ENCODE assay signal across 17 cellular contexts in genomic region chr18:63183263-63183662, GRCh38.
DNase-seq lines count a peak whose midpoint lies in the region; ATAC-seq and TF ChIP-seq lines count a peak whose summit lies in the region.
"Had no signal": no experiment of that assay in that cellular context is flagged by ENCODE, and none has a peak within 500 bp of the region (broad histone marks: within the 10 kb centered on the region; RNA-seq: fewer than 3 reads in every experiment).

No MANE protein-coding gene starts in this region.

- no peaks in the 10 kb centered on the region for H3K27me3 ChIP-seq in BLaER1 treated with 17β-estradiol and CSF1 and Interleukin-3, amounts not matched to agents 10 nM and 100 nM
- H3K27me3 ChIP-seq in DND-41 (ENCODE audit: insufficient read depth, low read length, poor library complexity): no peaks in the 10 kb centered on the region
- H3K27me3 ChIP-seq in naive thymus-derived CD4-positive, alpha-beta T cell (ENCODE audit: control insufficient read depth in 2 of 2, insufficient read depth in 2 of 2, low read length in 2 of 2): no peaks in the 10 kb centered on the region

- no peaks in the 10 kb centered on the region for H3K27me3 Mint-ChIP-seq in activated CD4-positive, alpha-beta memory T cell treated with anti-CD3 and anti-CD28 coated beads for 36 hours
- H3K27me3 Mint-ChIP-seq in naive thymus-derived CD4-positive, alpha-beta T cell: no peaks in the 10 kb centered on the region
- peaks cover 0 to 3% (median 0%) of the 10 kb centered on the region in 3 donors for H3K27me3 Mint-ChIP-seq in immature natural killer cell (ENCODE audit: low read depth in 3 of 3)
- peaks cover 14% of the 10 kb centered on the region for H3K27me3 Mint-ChIP-seq in nephron progenitor cell (ENCODE audit: low read depth, poor library complexity)

- no peaks in the 10 kb centered on the region for H3K9me3 ChIP-seq in BLaER1 treated with 17β-estradiol and CSF1 and Interleukin-3, amounts not matched to agents 10 nM and 100 nM (replicated peaks in 1 of 11)
- no peaks in the 10 kb centered on the region for H3K9me3 ChIP-seq in DND-41 (ENCODE audit: insufficient read depth, low read length, severe bottlenecking)
- H3K9me3 ChIP-seq in naive thymus-derived CD4-positive, alpha-beta T cell (ENCODE audit: control insufficient read depth in 2 of 3, low read length in 3 of 3): no peaks in the 10 kb centered on the region

- CTCF ChIA-PET in activated CD4-positive, alpha-beta memory T cell treated with anti-CD3 and anti-CD28 coated beads for 36 hours (lab: Charles Lee): no interaction called here
- CTCF ChIA-PET in naive thymus-derived CD4-positive, alpha-beta T cell (lab: Charles Lee): no interaction called here

- H3K4me1 Mint-ChIP-seq in activated CD4-positive, alpha-beta memory T cell treated with anti-CD3 and anti-CD28 coated beads for 36 hours (ENCODE audit: low read depth): peaks cover 89% of the 10 kb centered on the region
- H3K4me1 Mint-ChIP-seq in naive thymus-derived CD4-positive, alpha-beta T cell: peaks cover 50 to 86% (median 75%) of the 10 kb centered on the region in 7 donors
- H3K4me1 Mint-ChIP-seq in immature natural killer cell (peaks cover 28 to 35% of the 10 kb centered on the region in 2 donors), nephron progenitor cell (peaks cover 84% of the 10 kb centered on the region)

- H3K36me3 Mint-ChIP-seq in activated CD4-positive, alpha-beta memory T cell treated with anti-CD3 and anti-CD28 coated beads for 36 hours: peaks cover 6% of the 10 kb centered on the region
- H3K36me3 Mint-ChIP-seq in naive thymus-derived CD4-positive, alpha-beta T cell: peaks cover 0 to 35% (median 11%) of the 10 kb centered on the region in 5 donors
- H3K36me3 Mint-ChIP-seq in immature natural killer cell (peaks cover 0 to 10% (median 0%) of the 10 kb centered on the region in 3 donors), nephron progenitor cell (ENCODE audit: low read depth) (no peaks in the 10 kb centered on the region)

- H3K27ac ChIP-seq in BLaER1 treated with 17β-estradiol and CSF1 and Interleukin-3, amounts not matched to agents 10 nM and 100 nM: peak overlapping the region in 9 of 11 experiments; percentile 12 to 94 (median 53); a peak in 15 of 22 replicates
- H3K27ac ChIP-seq in DND-41 (ENCODE audit: low read length): peak overlapping the region; percentile 43; the same call in 1 of the 2 replicates
- H3K27ac ChIP-seq in naive thymus-derived CD4-positive, alpha-beta T cell (ENCODE audit: low read depth, low read length): no peak overlapping the region
- H3K27ac ChIP-seq: WERI-Rb-1 had no signal

- TF ChIP-seq CTCF in DND-41 (IDR thresholded peaks at IDR 0.05; ENCODE audit: borderline replicate concordance, extremely low read depth, low read length, poor library complexity, severe bottlenecking) (no peak), nephron progenitor cell (IDR thresholded peaks at IDR 0.05) (no peak)

- POLR2A ChIA-PET in activated CD4-positive, alpha-beta memory T cell treated with anti-CD3 and anti-CD28 coated beads for 36 hours (lab: Charles Lee): no interaction called here
- POLR2A ChIA-PET in naive thymus-derived CD4-positive, alpha-beta T cell (lab: Charles Lee): interaction anchor here (1.1 to 7.2 kb wide), 5 partner anchors 12 to 86 kb away, joined by 3 to 52 read pairs (median 6); no protein-coding TSS in a partner anchor

- H3K4me2 ChIP-seq in BLaER1 treated with 17β-estradiol and CSF1 and Interleukin-3, amounts not matched to agents 10 nM and 100 nM: peak overlapping the region; percentile 67 to 90 (median 81)
- H3K4me2 ChIP-seq in DND-41 (ENCODE audit: insufficient read depth, low read length): no peak overlapping the region

- peaks cover 0 to 13% (median 0%) of the 10 kb centered on the region in 11 experiments; a peak in 3 of 22 replicates for H4K20me1 ChIP-seq in BLaER1 treated with 17β-estradiol and CSF1 and Interleukin-3, amounts not matched to agents 10 nM and 100 nM
- H4K20me1 ChIP-seq in DND-41 (ENCODE audit: insufficient read depth, low read length): peaks cover 27% of the 10 kb centered on the region

- H3K4me3 Mint-ChIP-seq in activated CD4-positive, alpha-beta memory T cell treated with anti-CD3 and anti-CD28 coated beads for 36 hours: no peak overlapping the region
- H3K4me3 Mint-ChIP-seq in naive thymus-derived CD4-positive, alpha-beta T cell: peak overlapping the region in 3 of 10 donors; percentile 15 to 61 (median 59)
- H3K4me3 Mint-ChIP-seq in immature natural killer cell: no peak overlapping the region
- no peak overlapping the region for H3K4me3 Mint-ChIP-seq in nephron progenitor cell

- DNase-seq in DND-41: no peak
- no peak for DNase-seq in activated CD4-positive, alpha-beta memory T cell treated with anti-CD3 and anti-CD28 coated beads for 36 hours
- no peak for DNase-seq in naive thymus-derived CD4-positive, alpha-beta T cell
- DNase-seq in immature natural killer cell: no peak
- no peak for DNase-seq in kidney glomerular epithelial cell (lab: John Stamatoyannopoulos, UW)
- no peak for DNase-seq in nephron progenitor cell
- DNase-seq: activated gamma-delta T cell, HCEC 1CT, mesenchymal stem cell, NCI-H2029, nucleus accumbens, right cardiac atrium, Right ventricle myocardium superior, T-helper 1 cell, WERI-Rb-1 had no signal

- intact Hi-C loops in activated CD4-positive, alpha-beta memory T cell treated with anti-CD3 and anti-CD28 coated beads for 36 hours (cut with micrococcal nuclease): no loop called here
- intact Hi-C loops in naive thymus-derived CD4-positive, alpha-beta T cell (cut with micrococcal nuclease): loop anchor here in 1 of 2 donors (2.0 kb wide), 1 partner anchor 20 kb away; no protein-coding TSS in a partner anchor

- H3K9me3 Mint-ChIP-seq in activated CD4-positive, alpha-beta memory T cell treated with anti-CD3 and anti-CD28 coated beads for 36 hours: no peaks in the 10 kb centered on the region
- H3K9me3 Mint-ChIP-seq in naive thymus-derived CD4-positive, alpha-beta T cell: peaks cover 0 to 4% (median 0%) of the 10 kb centered on the region in 11 donors
- H3K9me3 Mint-ChIP-seq in immature natural killer cell (no peaks in the 10 kb centered on the region), nephron progenitor cell (no peaks in the 10 kb centered on the region)

- H3K4me3 ChIP-seq in BLaER1 treated with 17β-estradiol and CSF1 and Interleukin-3, amounts not matched to agents 10 nM and 100 nM: peak overlapping the region in 1 of 10 experiments; percentile 8; a peak in 1 of 20 replicates
- H3K4me3 ChIP-seq in DND-41 (ENCODE audit: low read depth in 1 of 2, low read length in 2 of 2): no peak overlapping the region
- no peak overlapping the region for H3K4me3 ChIP-seq in naive thymus-derived CD4-positive, alpha-beta T cell (ENCODE audit: low read length)

- H3K9ac ChIP-seq in BLaER1 treated with 17β-estradiol and CSF1 and Interleukin-3, amounts not matched to agents 10 nM and 100 nM: peak overlapping the region in 5 of 11 experiments; percentile 1 to 37 (median 14); a peak in 5 of 22 replicates
- no peak overlapping the region for H3K9ac ChIP-seq in DND-41 (ENCODE audit: low read depth, low read length)

- peaks cover 81 to 99% (median 86%) of the 10 kb centered on the region in 10 experiments for H3K4me1 ChIP-seq in BLaER1 treated with 17β-estradiol and CSF1 and Interleukin-3, amounts not matched to agents 10 nM and 100 nM
- peaks cover 42% of the 10 kb centered on the region for H3K4me1 ChIP-seq in DND-41 (ENCODE audit: insufficient read depth, low read length)
- H3K4me1 ChIP-seq in naive thymus-derived CD4-positive, alpha-beta T cell (ENCODE audit: control insufficient read depth in 2 of 2, insufficient read depth in 2 of 2, low read length in 2 of 2): peaks cover 9 to 30% of the 10 kb centered on the region in 2 donors

- H2AFZ ChIP-seq in DND-41 (ENCODE audit: low read depth, low read length): no peak overlapping the region

- peaks cover 97% of the 10 kb centered on the region for H3K79me2 ChIP-seq in DND-41 (ENCODE audit: insufficient read depth, low read length)

- ATAC-seq in DND-41 (ENCODE audit: insufficient read depth, low read depth) (no peak; the same call in 2 of the 3 replicates), GM19351 (IDR thresholded peaks at IDR 0.05; ENCODE audit: unreplicated experiment) (no peak)
- ATAC-seq in naive thymus-derived CD4-positive, alpha-beta T cell: no peak
- ATAC-seq: right cardiac atrium had no signal

- peaks cover 0 to 34% (median 5%) of the 10 kb centered on the region in 11 experiments; a peak in 8 of 22 replicates for H3K36me3 ChIP-seq in BLaER1 treated with 17β-estradiol and CSF1 and Interleukin-3, amounts not matched to agents 10 nM and 100 nM
- H3K36me3 ChIP-seq in DND-41 (ENCODE audit: insufficient read depth, low read length): peaks cover 26% of the 10 kb centered on the region
- H3K36me3 ChIP-seq in naive thymus-derived CD4-positive, alpha-beta T cell (ENCODE audit: control insufficient read depth in 2 of 3, insufficient read depth in 3 of 3, low read length in 3 of 3): peaks cover 0 to 14% (median 0%) of the 10 kb centered on the region in 3 experiments
- H3K36me3 ChIP-seq: WERI-Rb-1 had no signal

- peak overlapping the region; percentile 53 for H3K27ac Mint-ChIP-seq in activated CD4-positive, alpha-beta memory T cell treated with anti-CD3 and anti-CD28 coated beads for 36 hours
- peak overlapping the region in 6 of 9 donors; percentile 17 to 86 (median 63) for H3K27ac Mint-ChIP-seq in naive thymus-derived CD4-positive, alpha-beta T cell
- peak overlapping the region in 1 of 6 donors; percentile 63 for H3K27ac Mint-ChIP-seq in immature natural killer cell
- no peak overlapping the region for H3K27ac Mint-ChIP-seq in nephron progenitor cell
